Comparison of ENCODE assay signal across 8 cellular contexts in the genomic region with DNA sequence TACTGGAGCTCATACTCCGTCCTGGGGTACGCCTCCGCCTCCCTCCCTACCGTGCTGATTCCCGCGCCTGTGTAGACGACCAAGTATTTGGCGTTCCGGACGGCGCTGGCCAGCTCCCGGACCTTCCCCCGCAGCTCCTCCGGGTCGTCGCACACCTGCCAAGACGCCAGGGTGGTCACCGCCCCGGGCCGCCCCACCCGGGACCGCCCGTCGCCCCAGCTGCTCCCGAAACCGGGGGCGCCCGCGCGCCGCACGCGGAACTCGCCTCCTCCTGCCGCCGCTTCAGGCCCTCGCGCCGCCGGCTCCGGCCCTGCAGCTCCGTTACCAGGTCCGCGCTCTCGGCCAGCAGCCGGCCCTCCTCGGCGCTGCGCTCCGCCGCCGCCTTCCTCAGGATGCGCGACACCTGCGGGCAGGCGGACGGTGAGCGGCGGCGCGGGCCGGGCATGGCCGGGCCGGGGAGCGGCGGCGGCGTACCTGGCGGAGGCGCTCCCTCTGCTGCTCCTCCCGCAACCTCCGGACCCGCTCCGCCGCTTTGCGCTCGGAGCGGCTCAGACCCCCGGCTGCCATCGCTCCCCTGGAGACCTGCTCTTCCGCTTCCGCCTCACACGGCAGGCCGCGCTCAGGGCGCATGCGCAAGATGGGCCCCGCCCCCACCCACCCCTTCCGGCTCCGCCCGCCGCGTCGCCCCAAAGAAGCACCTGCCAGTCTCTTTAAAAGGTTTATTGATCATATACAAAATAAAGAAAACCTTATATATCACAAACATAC. TPM values are rescaled to one million over a fixed set of nuclear protein-coding genes. Genes with fewer than 3 reads are reported as not detected.
DNase-seq lines count a peak whose midpoint lies in the region; ATAC-seq and TF ChIP-seq lines count a peak whose summit lies in the region.

Gene SIRT7, minus strand, starts transcription at position 612 of the 768 bp plus-strand sequence. Its CDS starts 45 bp downstream, at position 567.

- no peaks in the 10 kb centered on the region for H3K27me3 ChIP-seq in kidney epithelial cell (ENCODE audit: control insufficient read depth, insufficient read depth, low read length)

- ATAC-seq in HG03139 (IDR thresholded peaks at IDR 0.05; ENCODE audit: unreplicated experiment), result peak; percentile 51

- peak within 1 kb of the TSS; percentile 71 for H3K4me3 ChIP-seq in kidney epithelial cell (ENCODE audit: low read depth, low read length)

- DNase-seq in NCI-H2081 (lab: John Stamatoyannopoulos, UW), result peak; percentile 86 to 87
- DNase-seq in NCI-H2081 treated with DMSO at 0.1 percent for 48 hours (lab: John Stamatoyannopoulos, UW), result no peak
- peak; percentile 55 to 90 for DNase-seq in NCI-H446 (lab: John Stamatoyannopoulos, UW)
- DNase-seq in activated CD4-positive, alpha-beta T cell treated with anti-CD3 and anti-CD28 coated beads for 1 hour, result peak; percentile 79
- peak; percentile 78 for DNase-seq in cerebellar cortex (ENCODE audit: low spot score)
- no peak for DNase-seq in kidney epithelial cell (ENCODE audit: low read depth)
- peak; percentile 71 to 72 for DNase-seq in stimulated activated CD4-positive, alpha-beta T cell treated with anti-CD3 and anti-CD28 coated beads, Interleukin-15, amount 100 ng/mL, for 48 hours (ENCODE audit: low read depth in 2 of 2)

- TF ChIP-seq CTCF in kidney epithelial cell (IDR thresholded peaks at IDR 0.05; ENCODE audit: insufficient read depth, low read length, poor library complexity, severe bottlenecking), result no peak

- H3K36me3 ChIP-seq in kidney epithelial cell (ENCODE audit: control insufficient read depth, insufficient read depth, low read length), result peaks cover 7% of the 10 kb centered on the region

RNA-seq across cellular contexts. Expression of gene SIRT7, which starts in this region (rescaled TPM):
- total RNA-seq in kidney epithelial cell, result 26.4 and 31.3 TPM in 2 replicates

Comparison
In these comparisons a context has a peak if more than half of its experiments do, and no peak if none do; other contexts are left out.
1. DNase-seq: peak in NCI-H2081 (2 of 2), NCI-H446 (2 of 2), activated CD4-positive, alpha-beta T cell treated with anti-CD3 and anti-CD28 coated beads for 1 hour (single experiment), cerebellar cortex (single experiment) and stimulated activated CD4-positive, alpha-beta T cell treated with anti-CD3 and anti-CD28 coated beads, Interleukin-15, amount 100 ng/mL, for 48 hours (2 of 2); none in NCI-H2081 treated with DMSO at 0.1 percent for 48 hours (single experiment) and kidney epithelial cell (single experiment).